8 cellular contexts compared by ENCODE assay signal in the genomic region with DNA sequence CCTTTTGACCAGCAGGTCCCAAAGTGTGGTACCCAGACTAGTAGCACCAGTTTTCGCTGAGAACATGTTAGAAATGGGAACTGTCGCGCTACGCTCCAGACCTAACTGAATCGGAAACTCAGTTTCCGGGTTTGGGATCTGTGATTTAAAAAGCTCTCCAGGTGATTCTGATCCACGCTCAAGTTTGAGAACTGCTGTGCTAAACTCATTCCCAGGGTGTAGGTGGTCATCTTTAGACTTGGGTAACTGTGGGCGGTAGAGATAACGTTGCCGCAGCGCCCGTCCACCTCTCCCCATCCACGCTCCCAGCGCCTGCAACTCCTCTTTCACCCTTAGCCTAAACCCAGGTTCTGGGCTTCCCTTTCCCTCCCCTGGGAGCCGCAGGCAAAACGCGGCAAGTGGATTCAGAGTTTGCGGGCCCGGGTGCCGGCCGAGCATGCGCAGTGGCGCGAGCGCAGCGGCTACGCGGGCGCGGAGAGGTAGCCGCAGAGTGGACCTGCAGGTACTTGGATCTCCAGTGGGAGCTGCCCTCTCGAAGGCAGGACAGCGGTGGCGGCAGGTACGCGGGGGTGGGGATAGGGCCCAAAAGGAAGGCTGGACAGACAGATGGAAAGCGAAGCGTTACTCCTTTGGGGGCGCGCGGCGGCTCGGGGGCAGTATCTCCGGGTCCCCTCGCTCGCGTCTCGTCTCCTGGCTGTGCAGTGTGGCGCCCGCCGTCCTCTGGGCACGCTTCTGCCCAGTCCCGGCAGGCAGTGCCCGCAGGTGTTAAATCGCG. TPM values are rescaled to one million over a fixed set of nuclear protein-coding genes. Genes with fewer than 3 reads are reported as not detected.
DNase-seq lines count a peak whose midpoint lies in the region; TF ChIP-seq lines count a peak whose summit lies in the region.

A gene with protein sequence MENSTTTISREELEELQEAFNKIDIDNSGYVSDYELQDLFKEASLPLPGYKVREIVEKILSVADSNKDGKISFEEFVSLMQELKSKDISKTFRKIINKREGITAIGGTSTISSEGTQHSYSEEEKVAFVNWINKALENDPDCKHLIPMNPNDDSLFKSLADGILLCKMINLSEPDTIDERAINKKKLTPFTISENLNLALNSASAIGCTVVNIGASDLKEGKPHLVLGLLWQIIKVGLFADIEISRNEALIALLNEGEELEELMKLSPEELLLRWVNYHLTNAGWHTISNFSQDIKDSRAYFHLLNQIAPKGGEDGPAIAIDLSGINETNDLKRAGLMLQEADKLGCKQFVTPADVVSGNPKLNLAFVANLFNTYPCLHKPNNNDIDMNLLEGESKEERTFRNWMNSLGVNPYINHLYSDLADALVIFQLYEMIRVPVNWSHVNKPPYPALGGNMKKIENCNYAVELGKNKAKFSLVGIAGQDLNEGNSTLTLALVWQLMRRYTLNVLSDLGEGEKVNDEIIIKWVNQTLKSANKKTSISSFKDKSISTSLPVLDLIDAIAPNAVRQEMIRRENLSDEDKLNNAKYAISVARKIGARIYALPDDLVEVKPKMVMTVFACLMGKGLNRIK (plus strand): TSS at position 443 of the 775 bp plus-strand sequence. CDS start 67,845 bp downstream, outside the sequence.

- BruUV-seq in Caco-2 (replicated peaks; lab: Mats Ljungman, UMichigan): no TSS peak

- no peaks in the 10 kb centered on the region for H3K27me3 ChIP-seq in Caco-2 (replicated peaks; ENCODE audit: control insufficient read depth, insufficient read depth, low read length)

- H3K4me1 Mint-ChIP-seq in Caco-2 (ENCODE audit: low read depth, unreplicated experiment): peaks cover 14% of the 10 kb centered on the region
- H3K4me1 Mint-ChIP-seq in endothelial cell (ENCODE audit: unreplicated experiment): peaks cover 9% of the 10 kb centered on the region

- POLR2A ChIA-PET in Caco-2 (lab: Charles Lee): interaction anchor here (0.5 to 1.0 kb wide), 2 partner anchors 13 to 128 kb away, joined by 4 to 5 read pairs; no protein-coding TSS in a partner anchor

- H3K4me3 Mint-ChIP-seq in Caco-2 (ENCODE audit: unreplicated experiment): peak within 1 kb of the TSS; percentile 91
- H3K4me3 Mint-ChIP-seq in endothelial cell (ENCODE audit: unreplicated experiment): peak within 1 kb of the TSS; percentile 97

- TF ChIP-seq CTCF in Caco-2 (IDR thresholded peaks at IDR 0.05; ENCODE audit: insufficient read depth in 1 of 2, low read depth in 1 of 2, low read length in 1 of 2, severe bottlenecking in 1 of 2, unreplicated experiment in 1 of 2) (no peak), GM20000 (IDR thresholded peaks at IDR 0.05; ENCODE audit: extremely low read depth, missing control alignments) (no peak), endothelial cell (IDR thresholded peaks at IDR 0.05; ENCODE audit: unreplicated experiment) (no peak)

- peaks cover 22% of the 10 kb centered on the region; the same call in 1 of the 2 replicates for H3K4me1 ChIP-seq in Caco-2

- H3K36me3 ChIP-seq in Caco-2 (ENCODE audit: control insufficient read depth, insufficient read depth, low read length): no peaks in the 10 kb centered on the region

- peak within 1 kb of the TSS; percentile 63 for H3K4me3 ChIP-seq in Caco-2 (ENCODE audit: low read depth, low read length)

- DNase-seq in Caco-2 (peak; percentile 88 to 97), GM20000 (ENCODE audit: low spot score) (peak; percentile 88), HT-29 (ENCODE audit: low spot score) (peak; percentile 93), NOMO-1 (lab: John Stamatoyannopoulos, UW; ENCODE audit: unreplicated experiment in 2 of 2) (peak; percentile 88 to 97), endothelial cell (ENCODE audit: low spot score) (peak; percentile 97), midbrain (lab: John Stamatoyannopoulos, UW) (peak; percentile 86)
- DNase-seq in activated CD8-positive, alpha-beta memory T cell treated with anti-CD3 and anti-CD28 coated beads, Interleukin-2, amount 50 U/mL, for 1 hour (ENCODE audit: extremely low read depth): peak; percentile 42
- peak; percentile 70 to 71 for DNase-seq in stimulated activated CD8-positive, alpha-beta memory T cell treated with anti-CD3 and anti-CD28 coated beads, Interleukin-2, amount 100 ng/mL, for 1 hour (ENCODE audit: low read depth in 2 of 2)

- H3K9me3 Mint-ChIP-seq in Caco-2 (ENCODE audit: unreplicated experiment) (no peaks in the 10 kb centered on the region), endothelial cell (ENCODE audit: unreplicated experiment) (no peaks in the 10 kb centered on the region)

- peaks cover 13% of the 10 kb centered on the region for H3K36me3 Mint-ChIP-seq in Caco-2 (ENCODE audit: insufficient read depth, unreplicated experiment)
- no peaks in the 10 kb centered on the region for H3K36me3 Mint-ChIP-seq in endothelial cell (ENCODE audit: low read depth, unreplicated experiment)

- CTCF ChIA-PET in Caco-2 (lab: Charles Lee): interaction anchor here (1.1 kb wide), 1 partner anchor 9 kb away, joined by 4 read pairs; no protein-coding TSS in a partner anchor

- H3K27me3 Mint-ChIP-seq in Caco-2 (ENCODE audit: insufficient read depth, unreplicated experiment): no peaks in the 10 kb centered on the region
- H3K27me3 Mint-ChIP-seq in endothelial cell (ENCODE audit: unreplicated experiment): peaks cover 2% of the 10 kb centered on the region

- H3K9me3 ChIP-seq in Caco-2: no peaks in the 10 kb centered on the region

- H3K27ac Mint-ChIP-seq in Caco-2 (ENCODE audit: unreplicated experiment): peak within 1 kb of the TSS; percentile 61
- peak within 1 kb of the TSS; percentile 98 for H3K27ac Mint-ChIP-seq in endothelial cell (ENCODE audit: unreplicated experiment)

- intact Hi-C loops in Caco-2 (cut with micrococcal nuclease; ENCODE audit: unreplicated experiment): loop anchor here (1.0 to 5.0 kb wide), 3 partner anchors 12 to 129 kb away; partner anchors contain the start of gene TRPC1

RNA-seq across cellular contexts. Expression of the gene that starts here (rescaled TPM):
- total RNA-seq in Caco-2 (2022) (19.2 and 23.6 TPM in 2 replicates), endothelial cell (ENCODE audit: unreplicated experiment) (2.0 TPM)
- total RNA-seq in HT-29 (2014; rRNA removed; shearing (Covaris generic)): 38.5 and 40.3 TPM in 2 replicates

Comparison
In these comparisons a context has a peak if more than half of its experiments do, and no peak if none do; other contexts are left out.
1. Peak in every context shown above with its lines: DNase-seq and H3K4me3 ChIP-seq.
2. DNase-seq: peak in every context shown above with its lines; median percentile 97 in endothelial cell; 93 in HT-29; 92 in Caco-2; 92 in NOMO-1; 88 in GM20000; 86 in midbrain; 70 in stimulated activated CD8-positive, alpha-beta memory T cell treated with anti-CD3 and anti-CD28 coated beads, Interleukin-2, amount 100 ng/mL, for 1 hour; 42 in activated CD8-positive, alpha-beta memory T cell treated with anti-CD3 and anti-CD28 coated beads, Interleukin-2, amount 50 U/mL, for 1 hour.